Comparison of ENCODE assay signal across 29 cellular contexts in genomic region chr7:71708710-71709109, GRCh38.
"Had no signal": no experiment of that assay in that cellular context is flagged by ENCODE, and none has a peak within 500 bp of the region (broad histone marks: within the 10 kb centered on the region; RNA-seq: fewer than 3 reads in every experiment).

No MANE protein-coding gene starts in this region.

- FAIRE-seq: small intestine, urothelium cell line had no signal

- H2AFZ ChIP-seq: neural progenitor cell, parathyroid adenoma had no signal

- H3K9ac ChIP-seq: neural progenitor cell, parathyroid adenoma had no signal

- H3K4me1 ChIP-seq: neural progenitor cell, parathyroid adenoma, psoas muscle, right lobe of liver, sigmoid colon, stomach, thyroid gland, tibial nerve, upper lobe of left lung, vagina had no signal

- H3K4me3 ChIP-seq: neural progenitor cell, ovary, psoas muscle, right lobe of liver, sigmoid colon, stomach, thoracic aorta, thyroid gland, tibial nerve, upper lobe of left lung, vagina had no signal

- H3K36me3 Mint-ChIP-seq: natural killer cell; neural progenitor cell; stimulated activated effector memory CD8-positive, alpha-beta T cell treated with anti-CD3 and anti-CD28 coated beads, Interleukin-12 subunit alpha, Interleukin-12 subunit beta, amount 100 ng/mL, for 72 hours; stimulated activated naive B cell treated with anti-CD40 and anti-IgM and Interleukin-4, amounts not matched to agents 10 μg/mL and 1 μg/mL and 100 μg/mL, for 72 hours had no signal

- ATAC-seq: natural killer cell; psoas muscle; right cardiac atrium; right lobe of liver; stimulated activated effector memory CD8-positive, alpha-beta T cell treated with anti-CD3 and anti-CD28 coated beads, Interleukin-12 subunit alpha, Interleukin-12 subunit beta, amount 100 ng/mL, for 72 hours; stimulated activated naive B cell treated with anti-CD40 and anti-IgM and Interleukin-4, amounts not matched to agents 10 μg/mL and 1 μg/mL and 100 μg/mL, for 72 hours had no signal

- H3K79me2 ChIP-seq: parathyroid adenoma had no signal

- H3K27me3 ChIP-seq: neural progenitor cell, ovary, right lobe of liver, sigmoid colon, stomach, thyroid gland, tibial nerve, upper lobe of left lung, vagina had no signal

- H3K9me3 ChIP-seq: ovary, psoas muscle, right lobe of liver, sigmoid colon, thoracic aorta, thyroid gland, upper lobe of left lung, vagina had no signal

- H3K27ac ChIP-seq: neural progenitor cell, ovary, parathyroid adenoma, psoas muscle, right lobe of liver, sigmoid colon, stomach, thoracic aorta, thyroid gland, tibial nerve, upper lobe of left lung, vagina had no signal

- H3K36me3 ChIP-seq: neural progenitor cell, ovary, right lobe of liver, stomach, thoracic aorta, thyroid gland, upper lobe of left lung, vagina had no signal

- H3K4me2 ChIP-seq: neural progenitor cell had no signal

- H3K4me1 Mint-ChIP-seq: natural killer cell; nephron; neural progenitor cell; stimulated activated effector memory CD8-positive, alpha-beta T cell treated with anti-CD3 and anti-CD28 coated beads, Interleukin-12 subunit alpha, Interleukin-12 subunit beta, amount 100 ng/mL, for 72 hours; stimulated activated naive B cell treated with anti-CD40 and anti-IgM and Interleukin-4, amounts not matched to agents 10 μg/mL and 1 μg/mL and 100 μg/mL, for 72 hours had no signal

- H3K27me3 Mint-ChIP-seq: stimulated activated naive B cell treated with anti-CD40 and anti-IgM and Interleukin-4, amounts not matched to agents 10 μg/mL and 1 μg/mL and 100 μg/mL, for 72 hours; stimulated activated naive CD8-positive, alpha-beta T cell treated with anti-CD3 and anti-CD28 coated beads, Interleukin-15, Interleukin-2, amounts not matched to agents 100 ng/mL and 50 ng/mL, for 24 hours had no signal

- H3K27ac Mint-ChIP-seq: natural killer cell; nephron; neural progenitor cell; progenitor cell of endocrine pancreas; stimulated activated effector memory CD8-positive, alpha-beta T cell treated with anti-CD3 and anti-CD28 coated beads, Interleukin-12 subunit alpha, Interleukin-12 subunit beta, amount 100 ng/mL, for 72 hours; stimulated activated naive B cell treated with anti-CD40 and anti-IgM and Interleukin-4, amounts not matched to agents 10 μg/mL and 1 μg/mL and 100 μg/mL, for 72 hours; stimulated activated naive CD8-positive, alpha-beta T cell treated with anti-CD3 and anti-CD28 coated beads, Interleukin-15, Interleukin-2, amounts not matched to agents 100 ng/mL and 50 ng/mL, for 24 hours had no signal

- H3K4me3 Mint-ChIP-seq: natural killer cell; nephron; neural progenitor cell; stimulated activated effector memory CD8-positive, alpha-beta T cell treated with anti-CD3 and anti-CD28 coated beads, Interleukin-12 subunit alpha, Interleukin-12 subunit beta, amount 100 ng/mL, for 72 hours; stimulated activated naive B cell treated with anti-CD40 and anti-IgM and Interleukin-4, amounts not matched to agents 10 μg/mL and 1 μg/mL and 100 μg/mL, for 72 hours; stimulated activated naive CD8-positive, alpha-beta T cell treated with anti-CD3 and anti-CD28 coated beads, Interleukin-15, Interleukin-2, amounts not matched to agents 100 ng/mL and 50 ng/mL, for 24 hours had no signal

- DNase-seq: natural killer cell; occipital lobe; ovary; posterior cingulate gyrus; psoas muscle; right cardiac atrium; right lobe of liver; sigmoid colon; small intestine; stimulated activated CD4-positive, alpha-beta T cell treated with anti-CD3 and anti-CD28 coated beads, Interleukin-15, amount 100 ng/mL, for 24 hours; stimulated activated CD4-positive, alpha-beta T cell treated with anti-CD3 and anti-CD28 coated beads, Interleukin-2, amount 100 ng/mL, for 24 hours; stimulated activated CD4-positive, alpha-beta T cell treated with anti-CD3 and anti-CD28 coated beads, Interleukin-2, amount 100 ng/mL, for 48 hours; stimulated activated CD4-positive, alpha-beta T cell treated with anti-CD3 and anti-CD28 coated beads, Interleukin-4, amount 100 ng/mL, for 24 hours; stimulated activated naive B cell treated with anti-CD40 and anti-IgM and Interleukin-4, amounts not matched to agents 10 μg/mL and 1 μg/mL and 100 μg/mL, for 72 hours; stimulated activated naive CD4-positive, alpha-beta T cell treated with Interleukin-2 at 50 U/mL for 16 hours; stomach; thyroid gland; trophoblast cell; upper lobe of left lung had no signal
